In genomic region chr1:107132780-107133179, GRCh38 we compare ENCODE assay signal across 16 cellular contexts.
A peak's percentile ranks its signal among the peaks of the same experiment; 100 is the strongest.
DNase-seq lines count a peak whose midpoint lies in the region; ATAC-seq lines count a peak whose summit lies in the region.
"Had no signal": no experiment of that assay in that cellular context is flagged by ENCODE, and none has a peak within 500 bp of the region (broad histone marks: within the 10 kb centered on the region; RNA-seq: fewer than 3 reads in every experiment).

No MANE protein-coding gene starts in this region.

- no peak overlapping the region for H3K27ac Mint-ChIP-seq in stimulated activated naive B cell treated with anti-CD40 and anti-IgM and Interleukin-4, amounts not matched to agents 10 μg/mL and 1 μg/mL and 100 μg/mL, for 72 hours
- H3K27ac Mint-ChIP-seq: activated CD8-positive, alpha-beta memory T cell treated with anti-CD3 and anti-CD28 coated beads, Interleukin-2, amount 10 ng/mL, durations not matched to agents 7 days and 5 days had no signal

- H3K4me1 Mint-ChIP-seq in stimulated activated naive B cell treated with anti-CD40 and anti-IgM and Interleukin-4, amounts not matched to agents 10 μg/mL and 1 μg/mL and 100 μg/mL, for 72 hours = no peaks in the 10 kb centered on the region
- H3K4me1 Mint-ChIP-seq: activated CD8-positive, alpha-beta memory T cell treated with anti-CD3 and anti-CD28 coated beads, Interleukin-2, amount 10 ng/mL, durations not matched to agents 7 days and 5 days had no signal

- peaks cover 0 to 1% of the 10 kb centered on the region in 2 donors for H3K9me3 Mint-ChIP-seq in stimulated activated naive B cell treated with anti-CD40 and anti-IgM and Interleukin-4, amounts not matched to agents 10 μg/mL and 1 μg/mL and 100 μg/mL, for 72 hours

- H3K27me3 Mint-ChIP-seq in stimulated activated naive B cell treated with anti-CD40 and anti-IgM and Interleukin-4, amounts not matched to agents 10 μg/mL and 1 μg/mL and 100 μg/mL, for 72 hours = peaks cover 20 to 30% of the 10 kb centered on the region in 2 donors

- H3K36me3 Mint-ChIP-seq in stimulated activated naive B cell treated with anti-CD40 and anti-IgM and Interleukin-4, amounts not matched to agents 10 μg/mL and 1 μg/mL and 100 μg/mL, for 72 hours = no peaks in the 10 kb centered on the region
- H3K36me3 Mint-ChIP-seq: activated CD8-positive, alpha-beta memory T cell treated with anti-CD3 and anti-CD28 coated beads, Interleukin-2, amount 10 ng/mL, durations not matched to agents 7 days and 5 days had no signal

- ATAC-seq in GM18909 (IDR thresholded peaks at IDR 0.05; ENCODE audit: poor library complexity, unreplicated experiment) (peak; percentile 64), GM21529 (IDR thresholded peaks at IDR 0.05; ENCODE audit: unreplicated experiment) (peak; percentile 78), HG03095 (IDR thresholded peaks at IDR 0.05; ENCODE audit: unreplicated experiment) (peak; percentile 56), HG02938 (IDR thresholded peaks at IDR 0.05; ENCODE audit: unreplicated experiment) (no peak)
- ATAC-seq in stimulated activated naive B cell treated with anti-CD40 and anti-IgM and Interleukin-4, amounts not matched to agents 10 μg/mL and 1 μg/mL and 100 μg/mL, for 72 hours (replicated peaks) = peak; percentile 76 to 81
- ATAC-seq: activated CD8-positive, alpha-beta memory T cell treated with anti-CD3 and anti-CD28 coated beads, Interleukin-2, amount 10 ng/mL, durations not matched to agents 7 days and 5 days; left ventricle myocardium superior had no signal

- no peak overlapping the region for H3K4me3 Mint-ChIP-seq in stimulated activated naive B cell treated with anti-CD40 and anti-IgM and Interleukin-4, amounts not matched to agents 10 μg/mL and 1 μg/mL and 100 μg/mL, for 72 hours
- H3K4me3 Mint-ChIP-seq: activated CD8-positive, alpha-beta memory T cell treated with anti-CD3 and anti-CD28 coated beads, Interleukin-2, amount 10 ng/mL, durations not matched to agents 7 days and 5 days had no signal

- DNase-seq in stimulated activated naive B cell treated with anti-CD40 and anti-IgM and Interleukin-4, amounts not matched to agents 10 μg/mL and 1 μg/mL and 100 μg/mL, for 72 hours = no peak
- DNase-seq in iPS-NIHi11 (ENCODE audit: low spot score) = no peak
- no peak for DNase-seq in NCI-H187 (lab: John Stamatoyannopoulos, UW)
- DNase-seq: activated CD8-positive, alpha-beta memory T cell treated with anti-CD3 and anti-CD28 coated beads, Interleukin-2, amount 10 ng/mL, durations not matched to agents 7 days and 5 days; activated effector memory CD4-positive, alpha-beta T cell treated with anti-CD3 and anti-CD28 coated beads, Interleukin-2, amount 50 U/mL, for 16 hours; anterior cingulate cortex; foreskin melanocyte; IMR-90; left ventricle myocardium superior; NCI-H2029; NCI-H510A treated with DMSO at 0.1 percent for 48 hours; tibial artery had no signal
